ENCODE assay signal across 8 cellular contexts in the genomic region with DNA sequence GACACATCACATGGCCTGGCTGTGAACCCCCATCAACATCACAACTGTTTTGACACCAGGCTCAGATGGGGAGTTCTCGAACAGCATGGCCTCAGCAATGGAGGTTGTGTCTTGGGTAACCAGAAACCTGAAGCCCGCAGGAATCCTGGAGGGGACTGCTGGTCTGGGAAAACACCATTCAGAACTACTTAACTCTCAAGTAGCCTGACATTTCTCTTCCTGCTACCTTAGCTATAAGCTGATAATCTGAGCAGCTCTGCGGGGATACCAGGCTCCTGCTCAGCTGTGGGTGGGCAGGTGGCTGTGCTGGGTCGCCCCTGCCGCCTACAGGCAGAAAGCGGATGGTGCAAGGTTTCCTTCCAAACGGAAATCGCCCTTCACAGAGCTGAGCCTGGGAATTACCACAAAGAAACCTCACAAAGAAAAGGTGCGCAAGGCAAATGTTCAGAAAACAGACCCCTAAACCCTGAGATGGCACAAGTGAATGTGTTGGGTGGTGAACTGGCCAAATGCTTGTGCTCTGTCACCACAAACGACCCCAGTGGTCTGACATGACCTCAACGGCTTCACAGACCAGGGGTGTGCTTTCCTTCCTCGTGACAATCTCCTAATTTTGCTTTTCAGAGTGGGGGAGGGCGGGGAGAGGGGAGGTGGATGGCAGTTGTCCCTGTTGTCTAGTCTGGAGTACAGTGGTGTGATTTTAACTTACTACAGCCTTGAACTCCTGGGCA. TPM values are rescaled to one million over a fixed set of nuclear protein-coding genes. Genes with fewer than 3 reads are reported as not detected.
DNase-seq lines count a peak whose midpoint lies in the region; ATAC-seq, FAIRE-seq and TF ChIP-seq lines count a peak whose summit lies in the region.

No MANE protein-coding gene starts in this region.

- no peaks in the 10 kb centered on the region for H3K27me3 ChIP-seq in brain microvascular endothelial cell (replicated peaks)

- H3K27ac ChIP-seq in brain microvascular endothelial cell (no peak overlapping the region), kidney (ENCODE audit: low read depth in 2 of 2, low read length in 2 of 2) (no peak overlapping the region)

- intact Hi-C loops in Right ventricle myocardium inferior (cut with DNase I) (loop anchor here (5.0 kb wide), 1 partner anchor 257 kb away; a partner anchor contains a TSS), cardiac septum (cut with DNase I) (loop anchor here (5.0 to 10.0 kb wide), 2 partner anchors 42 to 404 kb away; a partner anchor contains a TSS), kidney (cut with DNase I) (no loop called here)

- peaks cover 7 to 25% of the 10 kb centered on the region in 2 donors for H3K4me1 ChIP-seq in kidney (ENCODE audit: control insufficient read depth in 1 of 2, insufficient read depth in 1 of 2, low read depth in 1 of 2, low read length in 2 of 2)

- TF ChIP-seq CTCF in brain microvascular endothelial cell (IDR thresholded peaks at IDR 0.05; ENCODE audit: low read depth, low read length, missing control alignments) (peak; percentile 97), kidney (IDR thresholded peaks at IDR 0.05; ENCODE audit: borderline replicate concordance, extremely low read depth, insufficient read depth) (peak; percentile 92)

- FAIRE-seq in kidney (lab: Jason Lieb, UNC) = no peak

- H3K9me3 ChIP-seq in kidney (ENCODE audit: control insufficient read depth in 1 of 2, low read length in 2 of 2) = no peaks in the 10 kb centered on the region

- in situ Hi-C loops in brain microvascular endothelial cell (cut with HindIII; ENCODE audit: low pct_ligation_motif_present, low sequenced_read_pairs) = no loop called here

- H3K36me3 ChIP-seq in brain microvascular endothelial cell (replicated peaks) = peaks cover 43% of the 10 kb centered on the region
- H3K36me3 ChIP-seq in kidney (ENCODE audit: control insufficient read depth in 1 of 2, insufficient read depth in 2 of 2, low read length in 2 of 2) = peaks cover 19 to 30% of the 10 kb centered on the region in 2 donors

- DNase-seq in Right ventricle myocardium inferior (ENCODE audit: missing footprints) (peak; percentile 77), cardiac septum (ENCODE audit: low spot score) (no peak), NCI-H1092 treated with DMSO at 0.1 percent for 48 hours (lab: John Stamatoyannopoulos, UW) (peak; percentile 49), T-helper 9 cell (peak; percentile 31), brain microvascular endothelial cell (peak; percentile 59), kidney (no peak)
- DNase-seq in stimulated activated CD4-positive, alpha-beta T cell treated with anti-CD3 and anti-CD28 coated beads, Interleukin-2, amount 100 ng/mL, for 24 hours = peak; percentile 55 to 63

- H3K4me3 ChIP-seq in brain microvascular endothelial cell (ENCODE audit: low read depth, low read length) = no peak overlapping the region
- no peak overlapping the region for H3K4me3 ChIP-seq in kidney (ENCODE audit: low read length in 2 of 2)

- peak overlapping the region in 1 of 2 donors; percentile 41 for H3K9ac ChIP-seq in kidney (ENCODE audit: low read length in 2 of 2)

- peak; percentile 70 for ATAC-seq in Right ventricle myocardium inferior
- peak; percentile 83 for ATAC-seq in HG02759 (IDR thresholded peaks at IDR 0.05; ENCODE audit: unreplicated experiment)

RNA-seq across cellular contexts. Expression of a gene that starts 29.5 kb away (rescaled TPM):
- 45.0 TPM for total RNA-seq in Right ventricle myocardium inferior
- 42.1 TPM for total RNA-seq in cardiac septum
- 94.9 TPM for total RNA-seq in kidney
- 133 TPM for polyA plus RNA-seq in kidney (ENCODE audit: insufficient read depth, low read depth, low replicate concordance)

RNA-seq across cellular contexts. Expression of a gene that starts 29.8 kb away (rescaled TPM):
- total RNA-seq in Right ventricle myocardium inferior (13.0 TPM), cardiac septum (9.5 TPM), kidney (15.5 TPM)
- 16.7 TPM for polyA plus RNA-seq in kidney (ENCODE audit: insufficient read depth, low read depth, low replicate concordance)

Comparison
In these comparisons a context has a peak if more than half of its experiments do, and no peak if none do; other contexts are left out.
1. DNase-seq: peak in Right ventricle myocardium inferior (single experiment), NCI-H1092 treated with DMSO at 0.1 percent for 48 hours (single experiment), T-helper 9 cell (single experiment), brain microvascular endothelial cell (single experiment) and stimulated activated CD4-positive, alpha-beta T cell treated with anti-CD3 and anti-CD28 coated beads, Interleukin-2, amount 100 ng/mL, for 24 hours (2 of 2); none in cardiac septum (single experiment) and kidney (single experiment).